ENCODE assay signal across 22 cellular contexts in the genomic region with DNA sequence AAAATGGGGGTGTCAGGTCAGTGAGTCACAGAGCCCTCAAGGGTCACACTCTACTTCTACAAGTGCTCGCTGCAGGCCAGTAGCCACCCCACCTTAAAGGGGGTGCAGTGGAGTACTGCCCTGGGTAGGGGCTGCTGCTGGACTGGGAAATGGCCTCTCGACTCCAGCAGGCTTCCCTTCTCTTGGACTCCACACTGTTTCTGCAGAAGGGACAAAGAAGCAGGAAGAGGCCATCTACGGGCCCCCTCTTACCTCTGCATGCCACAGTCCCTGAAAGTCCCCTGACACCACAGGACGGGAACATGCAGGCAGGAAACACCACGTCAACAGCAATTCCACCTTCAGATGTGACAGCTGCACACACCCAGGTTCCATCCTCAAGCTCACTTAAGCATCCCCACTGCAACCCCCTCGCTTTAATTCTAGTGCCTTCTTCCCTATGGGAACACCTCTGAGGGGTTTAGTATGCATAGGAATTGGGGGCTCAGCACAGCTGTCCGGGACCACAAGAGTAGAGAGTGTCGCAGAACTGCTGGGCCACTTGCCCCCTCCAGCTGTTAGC.
"Had no signal": no experiment of that assay in that cellular context is flagged by ENCODE, and none has a peak within 500 bp of the region (broad histone marks: within the 10 kb centered on the region; RNA-seq: fewer than 3 reads in every experiment).

No MANE protein-coding gene starts in this region.

- H3K4me3 ChIP-seq: psoas muscle, thyroid gland, upper lobe of left lung had no signal

- DNase-seq: activated CD4-positive, alpha-beta T cell treated with anti-CD3 and anti-CD28 coated beads for 4 hours; activated naive CD8-positive, alpha-beta T cell treated with anti-CD3 and anti-CD28 coated beads, Interleukin-2, amount 50 U/mL, for 24 hours; activated T-cell treated with anti-CD3 and anti-CD28 coated beads, Interleukin-2, amount 50 U/mL, for 4 hours; amygdala; central memory CD4-positive, alpha-beta T cell; foreskin fibroblast; midbrain; naive thymus-derived CD4-positive, alpha-beta T cell; nucleus accumbens; psoas muscle; stimulated activated CD4-positive, alpha-beta T cell treated with anti-CD3 and anti-CD28 coated beads, Interleukin-4, amount 100 ng/mL, for 24 hours; stimulated activated naive CD8-positive, alpha-beta T cell treated with anti-CD3 and anti-CD28 coated beads, Interleukin-15, amount 100 ng/mL, for 72 hours; substantia nigra; T-cell; thyroid gland; upper lobe of left lung had no signal

- H3K9ac ChIP-seq: parathyroid adenoma had no signal

- H3K9me3 ChIP-seq: thyroid gland had no signal

- H3K27me3 Mint-ChIP-seq: activated naive CD4-positive, alpha-beta T cell treated with anti-CD3 and anti-CD28 coated beads, Interleukin-2, amount 50 U/mL, for 24 hours; activated naive CD8-positive, alpha-beta T cell treated with anti-CD3 and anti-CD28 coated beads, Interleukin-2, amount 50 U/mL, for 24 hours; activated T-helper 17 cell treated with anti-CD3 and anti-CD28 coated beads, Interleukin-2, amount 50 U/mL, for 72 hours; stimulated activated memory B cell treated with anti-CD40 and anti-IgM and Interleukin-4, amounts not matched to agents 10 μg/mL and 1 μg/mL and 100 μg/mL, for 72 hours; stimulated activated naive CD8-positive, alpha-beta T cell treated with anti-CD3 and anti-CD28 coated beads, Interleukin-15, amount 100 ng/mL, for 72 hours had no signal

- H3K79me2 ChIP-seq: parathyroid adenoma had no signal

- H3K4me1 ChIP-seq: parathyroid adenoma, psoas muscle, thyroid gland, upper lobe of left lung had no signal

- H2AFZ ChIP-seq: parathyroid adenoma had no signal

- H3K27me3 ChIP-seq: thyroid gland, upper lobe of left lung had no signal

- ATAC-seq: activated naive CD8-positive, alpha-beta T cell treated with anti-CD3 and anti-CD28 coated beads, Interleukin-2, amount 50 U/mL, for 24 hours; activated T-cell treated with anti-CD3 and anti-CD28 coated beads, Interleukin-2, amount 50 U/mL, for 4 hours; activated T-helper 17 cell treated with anti-CD3 and anti-CD28 coated beads, Interleukin-2, amount 50 U/mL, for 72 hours; naive thymus-derived CD4-positive, alpha-beta T cell; psoas muscle; stimulated activated memory B cell treated with anti-CD40 and anti-IgM and Interleukin-4, amounts not matched to agents 10 μg/mL and 1 μg/mL and 100 μg/mL, for 72 hours; stimulated activated naive CD8-positive, alpha-beta T cell treated with anti-CD3 and anti-CD28 coated beads, Interleukin-15, amount 100 ng/mL, for 72 hours; T-cell had no signal

- H3K4me1 Mint-ChIP-seq: activated naive CD4-positive, alpha-beta T cell treated with anti-CD3 and anti-CD28 coated beads, Interleukin-2, amount 50 U/mL, for 24 hours; activated T-helper 17 cell treated with anti-CD3 and anti-CD28 coated beads, Interleukin-2, amount 50 U/mL, for 72 hours; neural crest cell; stimulated activated memory B cell treated with anti-CD40 and anti-IgM and Interleukin-4, amounts not matched to agents 10 μg/mL and 1 μg/mL and 100 μg/mL, for 72 hours; T-cell had no signal

- H3K4me3 Mint-ChIP-seq: activated naive CD4-positive, alpha-beta T cell treated with anti-CD3 and anti-CD28 coated beads, Interleukin-2, amount 50 U/mL, for 24 hours; activated naive CD8-positive, alpha-beta T cell treated with anti-CD3 and anti-CD28 coated beads, Interleukin-2, amount 50 U/mL, for 24 hours; activated T-cell treated with anti-CD3 and anti-CD28 coated beads, Interleukin-2, amount 50 U/mL, for 4 hours; activated T-helper 17 cell treated with anti-CD3 and anti-CD28 coated beads, Interleukin-2, amount 50 U/mL, for 72 hours; naive thymus-derived CD4-positive, alpha-beta T cell; neural crest cell; stimulated activated memory B cell treated with anti-CD40 and anti-IgM and Interleukin-4, amounts not matched to agents 10 μg/mL and 1 μg/mL and 100 μg/mL, for 72 hours; stimulated activated naive CD8-positive, alpha-beta T cell treated with anti-CD3 and anti-CD28 coated beads, Interleukin-15, amount 100 ng/mL, for 72 hours; T-cell had no signal

- H3K27ac Mint-ChIP-seq: activated naive CD4-positive, alpha-beta T cell treated with anti-CD3 and anti-CD28 coated beads, Interleukin-2, amount 50 U/mL, for 24 hours; activated naive CD8-positive, alpha-beta T cell treated with anti-CD3 and anti-CD28 coated beads, Interleukin-2, amount 50 U/mL, for 24 hours; activated T-helper 17 cell treated with anti-CD3 and anti-CD28 coated beads, Interleukin-2, amount 50 U/mL, for 72 hours; stimulated activated memory B cell treated with anti-CD40 and anti-IgM and Interleukin-4, amounts not matched to agents 10 μg/mL and 1 μg/mL and 100 μg/mL, for 72 hours; T-cell had no signal

- H3K27ac ChIP-seq: parathyroid adenoma, psoas muscle, thyroid gland, upper lobe of left lung, VCaP had no signal
